9 cellular contexts compared by ENCODE assay signal in the genomic region with DNA sequence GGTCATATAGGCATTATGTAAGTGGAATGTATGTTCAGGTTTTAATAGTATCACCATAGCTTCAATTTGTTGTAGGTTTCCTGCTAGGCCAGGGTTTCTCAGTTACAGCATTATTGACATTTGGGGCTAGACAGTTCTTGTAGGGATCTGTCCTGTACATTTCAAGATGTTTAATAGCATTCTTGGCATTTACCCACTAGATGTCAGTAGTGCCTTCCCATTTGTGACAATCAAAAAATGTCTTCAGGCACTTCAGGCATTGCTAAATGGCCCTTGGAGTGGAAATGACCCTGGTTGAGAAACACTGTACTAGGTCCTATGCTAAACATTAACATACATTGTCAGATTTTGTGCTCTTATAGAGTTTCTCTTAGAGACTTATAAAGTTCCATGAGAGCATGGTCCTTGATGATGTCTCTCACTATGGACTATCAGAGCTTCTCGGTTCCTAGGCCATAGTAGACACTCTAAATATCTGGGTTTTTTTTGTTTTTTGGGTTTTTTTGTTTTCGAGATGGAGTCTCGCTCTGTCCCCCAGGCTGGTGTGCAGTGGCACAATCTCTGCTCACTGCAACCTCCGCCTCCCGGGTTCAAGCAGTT. TPM values are rescaled to one million over a fixed set of nuclear protein-coding genes. Genes with fewer than 3 reads are reported as not detected.
DNase-seq lines count a peak whose midpoint lies in the region; ATAC-seq and TF ChIP-seq lines count a peak whose summit lies in the region.
"Had no signal": no experiment of that assay in that cellular context is flagged by ENCODE, and none has a peak within 500 bp of the region (broad histone marks: within the 10 kb centered on the region; RNA-seq: fewer than 3 reads in every experiment).

No MANE protein-coding gene starts in this region.

- peak; percentile 25 for ATAC-seq in activated naive CD8-positive, alpha-beta T cell treated with anti-CD3 and anti-CD28 coated beads, Interleukin-2, amount 50 U/mL, for 24 hours
- ATAC-seq in left colon: peak; percentile 25
- ATAC-seq in HG03095 (IDR thresholded peaks at IDR 0.05; ENCODE audit: unreplicated experiment): no peak
- no peak for ATAC-seq in Right ventricle myocardium superior (ENCODE audit: poor library complexity)

- POLR2A ChIA-PET in HEK293 (lab: Yijun Ruan, JAX): interaction anchor here (1.0 kb wide), 1 partner anchor 173 kb away, joined by 3 read pairs; no protein-coding TSS in a partner anchor

- intact Hi-C loops in left colon (cut with DNase I, micrococcal nuclease): no loop called here
- intact Hi-C loops in Right ventricle myocardium superior (cut with DNase I): no loop called here

- 0 out of 2 replicates have a peak, but pooled peaks cover 3% of the 10 kb centered on the region for H3K4me1 ChIP-seq in HEK293 (ENCODE audit: control insufficient read depth, insufficient read depth, low read length)

- peak overlapping the region; percentile 70 for H3K4me3 ChIP-seq in HEK293 (ENCODE audit: low read depth, low read length)

- peaks cover 46% of the 10 kb centered on the region for H3K36me3 Mint-ChIP-seq in activated naive CD8-positive, alpha-beta T cell treated with anti-CD3 and anti-CD28 coated beads, Interleukin-2, amount 50 U/mL, for 24 hours (ENCODE audit: low read depth)

- H3K36me3 ChIP-seq in HEK293 (ENCODE audit: control insufficient read depth in 2 of 2, insufficient read depth in 1 of 2, low read length in 2 of 2): peaks cover 35 to 63% of the 10 kb centered on the region in 2 experiments

- no peaks in the 10 kb centered on the region for H3K9me3 ChIP-seq in HEK293 (ENCODE audit: control insufficient read depth, insufficient read depth, low read depth, low read length)

- no peaks in the 10 kb centered on the region for H3K9me3 Mint-ChIP-seq in activated naive CD8-positive, alpha-beta T cell treated with anti-CD3 and anti-CD28 coated beads, Interleukin-2, amount 50 U/mL, for 24 hours

- CTCF ChIA-PET in HEK293 (lab: Yijun Ruan, JAX): interaction anchor here (0.5 to 4.1 kb wide), 27 partner anchors 8 to 546 kb away, joined by 3 to 19 read pairs (median 4); a partner anchor contains a TSS

- H3K4me1 Mint-ChIP-seq in activated naive CD8-positive, alpha-beta T cell treated with anti-CD3 and anti-CD28 coated beads, Interleukin-2, amount 50 U/mL, for 24 hours: peaks cover 8% of the 10 kb centered on the region

- H3K27ac Mint-ChIP-seq in activated naive CD8-positive, alpha-beta T cell treated with anti-CD3 and anti-CD28 coated beads, Interleukin-2, amount 50 U/mL, for 24 hours: peak overlapping the region; percentile 17

- no peak overlapping the region for H3K4me3 Mint-ChIP-seq in activated naive CD8-positive, alpha-beta T cell treated with anti-CD3 and anti-CD28 coated beads, Interleukin-2, amount 50 U/mL, for 24 hours

- H3K27ac ChIP-seq in HEK293 (ENCODE audit: extremely low read depth, low read depth, low read length): no peak overlapping the region

- DNase-seq in COLO668 (lab: John Stamatoyannopoulos, UW; ENCODE audit: unreplicated experiment) (peak; percentile 2), NCI-H345 treated with DMSO at 0.1 percent for 48 hours (lab: John Stamatoyannopoulos, UW; ENCODE audit: unreplicated experiment) (peak; percentile 29), left colon (no peak), Right ventricle myocardium superior (no peak)
- no peak for DNase-seq in activated naive CD8-positive, alpha-beta T cell treated with anti-CD3 and anti-CD28 coated beads, Interleukin-2, amount 50 U/mL, for 24 hours
- DNase-seq in NK-92 treated with Interleukin-12 subunit alpha and Interleukin-12 subunit beta, amount 100 ng/mL, for 24 hours (lab: John Stamatoyannopoulos, UW): no peak

- TF ChIP-seq CTCF in HEK293 (tag by site-specific recombination; IDR thresholded peaks at IDR 0.05): peak; percentile 78

- H3K27me3 Mint-ChIP-seq in activated naive CD8-positive, alpha-beta T cell treated with anti-CD3 and anti-CD28 coated beads, Interleukin-2, amount 50 U/mL, for 24 hours: no peaks in the 10 kb centered on the region

TF ChIP-seq in HEK293, 187 proteins besides CTCF, POLR2A, EP300 and RAD21 (continues in another document):
- TF ChIP-seq ZBTB48 (tag by site-specific recombination; IDR thresholded peaks at IDR 0.05) (peak; percentile 51; the same call in 1 of the 2 replicates), ZNF629 (tag by site-specific recombination; IDR thresholded peaks at IDR 0.05) (peak; percentile 12; the same call in 1 of the 2 replicates), ZNF23 (tag by site-specific recombination; IDR thresholded peaks at IDR 0.05; ENCODE audit: borderline replicate concordance) (no peak), ZNF24 (tag by site-specific recombination; IDR thresholded peaks at IDR 0.05) (no peak), HOXA7 (CRISPR knock-in tag; IDR thresholded peaks at IDR 0.05; ENCODE audit: borderline replicate concordance) (no peak), ZNF660 (tag by site-specific recombination; IDR thresholded peaks at IDR 0.05) (peak; percentile 93), ZSCAN23 (tag by site-specific recombination; IDR thresholded peaks at IDR 0.05) (no peak), ZNF239 (tag by site-specific recombination; IDR thresholded peaks at IDR 0.05) (no peak), ZNF354C (tag by site-specific recombination; IDR thresholded peaks at IDR 0.05; ENCODE audit: borderline replicate concordance, low read depth) (no peak), ZNF138 (tag by site-specific recombination; IDR thresholded peaks at IDR 0.05; ENCODE audit: borderline replicate concordance) (no peak), TRIM28 (IDR thresholded peaks at IDR 0.05; ENCODE audit: borderline replicate concordance, low read length) (0 out of 2 replicates have a peak, but pooled peaks have one; percentile 35), ZNF2 (tag by site-specific recombination; IDR thresholded peaks at IDR 0.05) (peak; percentile 32; the same call in 1 of the 2 replicates), ZNF654 (tag by site-specific recombination; IDR thresholded peaks at IDR 0.05; ENCODE audit: low read depth) (peak; percentile 95), ZNF561 (tag by site-specific recombination; IDR thresholded peaks at IDR 0.05; ENCODE audit: borderline replicate concordance) (peak; percentile 35; the same call in 1 of the 2 replicates)
- TF ChIP-seq, protein P1, sequence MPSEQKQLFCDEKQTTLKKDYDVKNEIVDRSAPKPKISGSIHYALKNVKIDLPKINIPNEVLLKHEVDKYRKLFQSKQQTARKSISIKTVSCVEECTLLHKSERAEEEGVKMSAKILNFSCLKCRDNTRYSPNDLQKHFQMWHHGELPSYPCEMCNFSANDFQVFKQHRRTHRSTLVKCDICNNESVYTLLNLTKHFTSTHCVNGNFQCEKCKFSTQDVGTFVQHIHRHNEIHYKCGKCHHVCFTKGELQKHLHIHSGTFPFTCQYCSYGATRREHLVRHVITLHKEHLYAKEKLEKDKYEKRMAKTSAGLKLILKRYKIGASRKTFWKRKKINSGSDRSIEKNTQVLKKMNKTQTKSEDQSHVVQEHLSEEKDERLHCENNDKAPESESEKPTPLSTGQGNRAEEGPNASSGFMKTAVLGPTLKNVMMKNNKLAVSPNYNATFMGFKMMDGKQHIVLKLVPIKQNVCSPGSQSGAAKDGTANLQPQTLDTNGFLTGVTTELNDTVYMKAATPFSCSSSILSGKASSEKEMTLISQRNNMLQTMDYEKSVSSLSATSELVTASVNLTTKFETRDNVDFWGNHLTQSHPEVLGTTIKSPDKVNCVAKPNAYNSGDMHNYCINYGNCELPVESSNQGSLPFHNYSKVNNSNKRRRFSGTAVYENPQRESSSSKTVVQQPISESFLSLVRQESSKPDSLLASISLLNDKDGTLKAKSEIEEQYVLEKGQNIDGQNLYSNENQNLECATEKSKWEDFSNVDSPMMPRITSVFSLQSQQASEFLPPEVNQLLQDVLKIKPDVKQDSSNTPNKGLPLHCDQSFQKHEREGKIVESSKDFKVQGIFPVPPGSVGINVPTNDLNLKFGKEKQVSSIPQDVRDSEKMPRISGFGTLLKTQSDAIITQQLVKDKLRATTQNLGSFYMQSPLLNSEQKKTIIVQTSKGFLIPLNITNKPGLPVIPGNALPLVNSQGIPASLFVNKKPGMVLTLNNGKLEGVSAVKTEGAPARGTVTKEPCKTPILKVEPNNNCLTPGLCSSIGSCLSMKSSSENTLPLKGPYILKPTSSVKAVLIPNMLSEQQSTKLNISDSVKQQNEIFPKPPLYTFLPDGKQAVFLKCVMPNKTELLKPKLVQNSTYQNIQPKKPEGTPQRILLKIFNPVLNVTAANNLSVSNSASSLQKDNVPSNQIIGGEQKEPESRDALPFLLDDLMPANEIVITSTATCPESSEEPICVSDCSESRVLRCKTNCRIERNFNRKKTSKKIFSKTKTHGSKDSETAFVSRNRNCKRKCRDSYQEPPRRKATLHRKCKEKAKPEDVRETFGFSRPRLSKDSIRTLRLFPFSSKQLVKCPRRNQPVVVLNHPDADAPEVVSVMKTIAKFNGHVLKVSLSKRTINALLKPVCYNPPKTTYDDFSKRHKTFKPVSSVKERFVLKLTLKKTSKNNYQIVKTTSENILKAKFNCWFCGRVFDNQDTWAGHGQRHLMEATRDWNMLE (tag by site-specific recombination; conservative IDR thresholded peaks at IDR 0.05; ENCODE audit: low read depth): no peak
- TF ChIP-seq, protein P2, sequence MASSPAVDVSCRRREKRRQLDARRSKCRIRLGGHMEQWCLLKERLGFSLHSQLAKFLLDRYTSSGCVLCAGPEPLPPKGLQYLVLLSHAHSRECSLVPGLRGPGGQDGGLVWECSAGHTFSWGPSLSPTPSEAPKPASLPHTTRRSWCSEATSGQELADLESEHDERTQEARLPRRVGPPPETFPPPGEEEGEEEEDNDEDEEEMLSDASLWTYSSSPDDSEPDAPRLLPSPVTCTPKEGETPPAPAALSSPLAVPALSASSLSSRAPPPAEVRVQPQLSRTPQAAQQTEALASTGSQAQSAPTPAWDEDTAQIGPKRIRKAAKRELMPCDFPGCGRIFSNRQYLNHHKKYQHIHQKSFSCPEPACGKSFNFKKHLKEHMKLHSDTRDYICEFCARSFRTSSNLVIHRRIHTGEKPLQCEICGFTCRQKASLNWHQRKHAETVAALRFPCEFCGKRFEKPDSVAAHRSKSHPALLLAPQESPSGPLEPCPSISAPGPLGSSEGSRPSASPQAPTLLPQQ (tag by site-specific recombination; IDR thresholded peaks at IDR 0.05): no peak

RNA-seq across cellular contexts. Expression of a gene that starts 1.4 kb away (rescaled TPM):
- 1 to 10 TPM; 4.0 to 6.5 TPM for total RNA-seq in left colon
- total RNA-seq in Right ventricle myocardium superior: 0.65 TPM

RNA-seq across cellular contexts. Expression of a gene that starts 1.9 kb away (rescaled TPM):
- total RNA-seq in left colon (10 to 100 TPM; 29.6 to 33.8 TPM), Right ventricle myocardium superior (26.4 TPM)

RNA-seq across cellular contexts. Expression of a gene that starts 32.8 kb away (rescaled TPM):
- total RNA-seq in left colon: 10 to 100 TPM; 13.9 to 14.9 TPM
- 18.6 TPM for total RNA-seq in Right ventricle myocardium superior

RNA-seq across cellular contexts. Expression of a gene that starts 41.1 kb away (rescaled TPM):
- total RNA-seq in left colon: 1 to 10 TPM in 1 of 2 donors, under 1 TPM in 1; 0.75 to 1.0 TPM
- 4.9 TPM for total RNA-seq in Right ventricle myocardium superior
- total RNA-seq: activated CD8-positive, alpha-beta memory T cell treated with anti-CD3 and anti-CD28 coated beads for 36 hours had no signal

Comparison
In these comparisons a context has a peak if more than half of its experiments do, and no peak if none do; other contexts are left out.
1. DNase-seq: peak in COLO668 (single experiment) and NCI-H345 treated with DMSO at 0.1 percent for 48 hours (single experiment); none in activated naive CD8-positive, alpha-beta T cell treated with anti-CD3 and anti-CD28 coated beads, Interleukin-2, amount 50 U/mL, for 24 hours (single experiment), left colon (0 of 2), NK-92 treated with Interleukin-12 subunit alpha and Interleukin-12 subunit beta, amount 100 ng/mL, for 24 hours (single experiment) and Right ventricle myocardium superior (single experiment).
2. ATAC-seq: peak in activated naive CD8-positive, alpha-beta T cell treated with anti-CD3 and anti-CD28 coated beads, Interleukin-2, amount 50 U/mL, for 24 hours (single experiment) and left colon (single experiment); none in HG03095 (single experiment) and Right ventricle myocardium superior (single experiment).